In the genomic region with DNA sequence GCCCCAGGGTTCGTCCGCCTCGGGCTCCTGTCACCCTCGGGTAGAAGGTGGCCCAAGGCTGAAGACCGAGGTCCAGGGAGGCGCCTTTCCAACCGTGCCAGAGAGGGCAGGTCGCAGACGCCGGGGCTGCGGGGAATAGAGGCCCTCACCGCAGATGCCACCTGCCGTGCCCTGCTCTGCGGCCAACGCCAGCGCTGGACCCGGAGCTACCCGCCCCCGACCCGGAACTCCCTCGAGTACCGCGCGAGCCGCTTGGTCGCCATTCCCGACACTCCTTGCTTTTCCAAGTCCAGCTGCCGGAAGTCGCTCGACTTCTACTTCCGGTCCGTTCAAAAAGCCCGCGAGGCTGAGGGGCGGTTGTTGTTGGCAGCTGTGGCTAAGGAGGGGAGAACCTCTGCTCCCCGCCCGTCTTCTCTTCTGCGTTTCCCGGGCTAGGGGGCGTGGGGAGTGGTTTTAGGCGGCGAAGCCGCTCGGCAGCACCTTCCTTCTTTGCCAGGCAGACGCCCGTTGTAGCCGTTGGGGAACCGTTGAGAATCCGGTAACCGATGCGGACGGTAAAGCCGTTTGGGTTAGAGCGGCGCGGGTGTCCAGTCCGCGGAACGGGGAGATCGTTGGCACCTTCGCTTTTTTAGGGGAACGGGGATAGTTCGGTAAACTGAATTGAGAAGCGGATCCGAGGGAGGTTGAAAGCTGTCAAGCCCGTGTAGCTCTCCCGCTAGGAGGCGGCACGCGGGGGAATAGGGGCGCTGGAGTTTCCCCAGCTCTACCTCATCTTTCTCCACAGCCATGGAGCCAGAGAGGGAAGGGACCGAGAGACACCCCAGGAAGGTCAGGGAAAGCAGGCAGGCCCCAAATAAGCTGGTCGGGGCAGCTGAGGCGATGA, we compare ENCODE assay signal across 8 cellular contexts. TPM values are rescaled to one million over a fixed set of nuclear protein-coding genes. Genes with fewer than 3 reads are reported as not detected.
A peak's percentile ranks its signal among the peaks of the same experiment; 100 is the strongest.
DNase-seq lines count a peak whose midpoint lies in the region; ATAC-seq, FAIRE-seq and TF ChIP-seq lines count a peak whose summit lies in the region.

A gene with protein sequence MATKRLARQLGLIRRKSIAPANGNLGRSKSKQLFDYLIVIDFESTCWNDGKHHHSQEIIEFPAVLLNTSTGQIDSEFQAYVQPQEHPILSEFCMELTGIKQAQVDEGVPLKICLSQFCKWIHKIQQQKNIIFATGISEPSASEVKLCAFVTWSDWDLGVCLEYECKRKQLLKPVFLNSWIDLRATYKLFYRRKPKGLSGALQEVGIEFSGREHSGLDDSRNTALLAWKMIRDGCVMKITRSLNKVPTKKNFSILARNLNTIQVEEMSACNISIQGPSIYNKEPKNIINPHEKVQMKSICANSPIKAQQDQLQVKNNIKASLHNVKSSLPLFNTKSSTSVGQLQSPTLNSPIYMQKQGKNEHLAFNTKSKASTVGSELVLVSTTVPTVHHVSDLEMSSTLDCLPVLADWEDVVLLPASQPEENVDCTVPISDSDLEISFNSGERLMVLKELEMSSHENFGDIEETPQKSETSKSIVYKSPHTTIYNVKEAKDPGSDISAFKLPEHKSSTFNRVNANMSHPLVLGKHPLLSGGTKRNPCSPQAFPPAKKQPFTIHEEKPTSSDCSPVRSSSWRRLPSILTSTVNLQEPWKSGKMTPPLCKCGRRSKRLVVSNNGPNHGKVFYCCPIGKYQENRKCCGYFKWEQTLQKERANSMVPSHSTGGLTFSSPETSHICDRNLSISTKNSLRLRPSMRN (minus strand): TSS at position 305 of the 883 bp plus-strand sequence. CDS start 42 bp downstream, at position 263.
A gene with protein sequence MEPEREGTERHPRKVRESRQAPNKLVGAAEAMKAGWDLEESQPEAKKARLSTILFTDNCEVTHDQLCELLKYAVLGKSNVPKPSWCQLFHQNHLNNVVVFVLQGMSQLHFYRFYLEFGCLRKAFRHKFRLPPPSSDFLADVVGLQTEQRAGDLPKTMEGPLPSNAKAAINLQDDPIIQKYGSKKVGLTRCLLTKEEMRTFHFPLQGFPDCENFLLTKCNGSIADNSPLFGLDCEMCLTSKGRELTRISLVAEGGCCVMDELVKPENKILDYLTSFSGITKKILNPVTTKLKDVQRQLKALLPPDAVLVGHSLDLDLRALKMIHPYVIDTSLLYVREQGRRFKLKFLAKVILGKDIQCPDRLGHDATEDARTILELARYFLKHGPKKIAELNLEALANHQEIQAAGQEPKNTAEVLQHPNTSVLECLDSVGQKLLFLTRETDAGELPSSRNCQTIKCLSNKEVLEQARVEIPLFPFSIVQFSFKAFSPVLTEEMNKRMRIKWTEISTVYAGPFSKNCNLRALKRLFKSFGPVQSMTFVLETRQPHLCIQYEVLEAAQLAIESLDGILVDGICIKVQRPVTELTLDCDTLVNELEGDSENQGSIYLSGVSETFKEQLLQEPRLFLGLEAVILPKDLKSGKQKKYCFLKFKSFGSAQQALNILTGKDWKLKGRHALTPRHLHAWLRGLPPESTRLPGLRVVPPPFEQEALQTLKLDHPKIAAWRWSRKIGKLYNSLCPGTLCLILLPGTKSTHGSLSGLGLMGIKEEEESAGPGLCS (plus strand): TSS at position 360 of the 883 bp plus-strand sequence. CDS start 427 bp downstream, at position 787.

- H3K9ac ChIP-seq in astrocyte (ENCODE audit: low read length) (peak within 1 kb of the TSS; percentile 90), rectal smooth muscle tissue (ENCODE audit: low read length) (peak within 1 kb of the TSS; percentile 96)

- no peaks in the 10 kb centered on the region for H3K9me3 Mint-ChIP-seq in T-helper 2 cell treated with Interferon-gamma antibody and Interleukin-4, amounts not matched to agents 5 μg/mL and 100 μg/mL, for 36 hours
- H3K9me3 Mint-ChIP-seq in astrocyte (ENCODE audit: unreplicated experiment) = no peaks in the 10 kb centered on the region

- no peaks in the 10 kb centered on the region for H4K20me1 ChIP-seq in astrocyte (ENCODE audit: insufficient read depth, low read length)

- H3K36me3 Mint-ChIP-seq in T-helper 2 cell treated with Interferon-gamma antibody and Interleukin-4, amounts not matched to agents 5 μg/mL and 100 μg/mL, for 36 hours (ENCODE audit: low read depth) = peaks cover 14% of the 10 kb centered on the region
- H3K36me3 Mint-ChIP-seq in astrocyte (ENCODE audit: low read depth, unreplicated experiment) = no peaks in the 10 kb centered on the region

- H3K27ac ChIP-seq in astrocyte (ENCODE audit: low read depth, low read length) = peak within 1 kb of the TSS; percentile 84
- peak within 1 kb of the TSS; percentile 78 for H3K27ac ChIP-seq in rectal smooth muscle tissue (ENCODE audit: low read depth, low read length)
- H3K27ac ChIP-seq in aorta (ENCODE audit: low read depth in 1 of 2, low read length in 2 of 2) = peak within 1 kb of the TSS; percentile 47 to 98

- DNase-seq in NCI-H187 treated with DMSO at 0.1 percent for 48 hours (lab: John Stamatoyannopoulos, UW) (peak; percentile 63), astrocyte (ENCODE audit: low read depth) (peak; percentile 91), hepatic stellate cell (ENCODE audit: low spot score) (peak; percentile 90), aorta (peak; percentile 94 to 96)
- peak; percentile 75 for DNase-seq in T-helper 2 cell treated with Interferon-gamma antibody and Interleukin-4, amounts not matched to agents 5 μg/mL and 100 μg/mL, for 36 hours (ENCODE audit: low spot score)

- H3K4me1 Mint-ChIP-seq in T-helper 2 cell treated with Interferon-gamma antibody and Interleukin-4, amounts not matched to agents 5 μg/mL and 100 μg/mL, for 36 hours (ENCODE audit: low read depth) = peaks cover 29% of the 10 kb centered on the region
- no peaks in the 10 kb centered on the region for H3K4me1 Mint-ChIP-seq in astrocyte (ENCODE audit: low read depth, unreplicated experiment)

- peak within 1 kb of the TSS; percentile 91 for H3K4me2 ChIP-seq in astrocyte (ENCODE audit: low read length)

- H3K27me3 ChIP-seq in astrocyte (ENCODE audit: insufficient read depth, low read length) (no peaks in the 10 kb centered on the region), rectal smooth muscle tissue (ENCODE audit: control insufficient read depth, insufficient read depth, low read length) (no peaks in the 10 kb centered on the region), aorta (ENCODE audit: control insufficient read depth in 1 of 2, insufficient read depth in 2 of 2, low read length in 1 of 2) (no peaks in the 10 kb centered on the region)

- no peaks in the 10 kb centered on the region for H3K36me3 ChIP-seq in astrocyte (ENCODE audit: insufficient read depth, low read length)
- no peaks in the 10 kb centered on the region for H3K36me3 ChIP-seq in rectal smooth muscle tissue (ENCODE audit: control insufficient read depth, insufficient read depth, low read length)
- H3K36me3 ChIP-seq in aorta (ENCODE audit: control insufficient read depth in 1 of 2, insufficient read depth in 2 of 2, low read length in 1 of 2) = no peaks in the 10 kb centered on the region

- 0% methylated on average over 71 to 74 of the region's 74 CpGs for WGBS in aorta, 2 donors

- peak within 1 kb of the TSS; percentile 95 for H3K27ac Mint-ChIP-seq in T-helper 2 cell treated with Interferon-gamma antibody and Interleukin-4, amounts not matched to agents 5 μg/mL and 100 μg/mL, for 36 hours
- peak within 1 kb of the TSS; percentile 92 for H3K27ac Mint-ChIP-seq in astrocyte (ENCODE audit: unreplicated experiment)

- intact Hi-C loops in aorta (cut with DNase I) = loop anchor here in 1 of 2 donors (5.0 to 10.0 kb wide), 3 partner anchors 194 to 498 kb away; no protein-coding TSS in a partner anchor

- no peaks in the 10 kb centered on the region for H3K27me3 Mint-ChIP-seq in T-helper 2 cell treated with Interferon-gamma antibody and Interleukin-4, amounts not matched to agents 5 μg/mL and 100 μg/mL, for 36 hours (ENCODE audit: low read depth)
- no peaks in the 10 kb centered on the region for H3K27me3 Mint-ChIP-seq in astrocyte (ENCODE audit: low read depth, unreplicated experiment)

- H3K79me2 ChIP-seq in astrocyte (ENCODE audit: insufficient read depth, low read length) = peaks cover 4% of the 10 kb centered on the region

- peak within 1 kb of the TSS; percentile 99 for H3K4me3 Mint-ChIP-seq in T-helper 2 cell treated with Interferon-gamma antibody and Interleukin-4, amounts not matched to agents 5 μg/mL and 100 μg/mL, for 36 hours
- H3K4me3 Mint-ChIP-seq in astrocyte (ENCODE audit: unreplicated experiment) = peak within 1 kb of the TSS; percentile 97

- no peak for FAIRE-seq in astrocyte (lab: Jason Lieb, UNC)

- ATAC-seq in HG02938 (IDR thresholded peaks at IDR 0.05; ENCODE audit: unreplicated experiment) (peak; percentile 80), aorta (ENCODE audit: low FRiP score) (peak; percentile 95)

- TF ChIP-seq CTCF in astrocyte (IDR thresholded peaks at IDR 0.05; ENCODE audit: insufficient read depth, low read depth, low read length) = peak; percentile 54

- H3K4me1 ChIP-seq in astrocyte (ENCODE audit: insufficient read depth, low read length) (no peaks in the 10 kb centered on the region), rectal smooth muscle tissue (ENCODE audit: control insufficient read depth, insufficient read depth, low read length) (peaks cover 5% of the 10 kb centered on the region), aorta (ENCODE audit: control insufficient read depth in 1 of 2, insufficient read depth in 2 of 2, low read length in 2 of 2) (no peaks in the 10 kb centered on the region)

- H3K4me3 ChIP-seq in astrocyte (ENCODE audit: insufficient read depth, low read depth, low read length) = peak within 1 kb of the TSS; percentile 86
- peak within 1 kb of the TSS; percentile 86 for H3K4me3 ChIP-seq in rectal smooth muscle tissue (ENCODE audit: low read length)
- H3K4me3 ChIP-seq in aorta (ENCODE audit: low read length in 2 of 2) = peak within 1 kb of the TSS; percentile 51 to 74

- peak within 1 kb of the TSS; percentile 86 for H2AFZ ChIP-seq in astrocyte (ENCODE audit: low read depth, low read length)

- no peaks in the 10 kb centered on the region for H3K9me3 ChIP-seq in astrocyte (ENCODE audit: insufficient read depth, low read depth, low read length)
- H3K9me3 ChIP-seq in aorta (ENCODE audit: control insufficient read depth, low read length) = no peaks in the 10 kb centered on the region

- TF ChIP-seq POLR2A in GM15510 (IDR thresholded peaks at IDR 0.05; ENCODE audit: borderline replicate concordance, extremely low read depth, insufficient read length) = peak; percentile 85

RNA-seq across cellular contexts. Expression of the first gene that starts in this region (rescaled TPM):
- 11.4 and 12.9 TPM in 2 replicates for total RNA-seq in astrocyte
- 10 to 100 TPM in 1 of 2 donors, 1 to 10 TPM in 1; 6.7 to 14.3 TPM for total RNA-seq in aorta
- polyA plus RNA-seq in aorta = 10 to 100 TPM; 12.7 to 14.3 TPM

RNA-seq across cellular contexts. Expression of the second gene that starts in this region (rescaled TPM):
- total RNA-seq in astrocyte (0.99 and 1.8 TPM in 2 replicates), aorta (1 to 10 TPM; 1.1 to 3.0 TPM)
- 1 to 10 TPM in 1 of 2 donors, under 1 TPM in 1; 0.88 to 2.2 TPM for polyA plus RNA-seq in aorta

Comparison
In these comparisons a context has a peak if more than half of its experiments do, and no peak if none do; other contexts are left out.
1. Peak in every context shown above with its lines: DNase-seq, ATAC-seq, H3K4me3 ChIP-seq and H3K27ac ChIP-seq.